Comparison of ENCODE assay signal across 7 cellular contexts in genomic region chr3:196056371-196056770, GRCh38. TPM values are rescaled to one million over a fixed set of nuclear protein-coding genes. Genes with fewer than 3 reads are reported as not detected.
DNase-seq lines count a peak whose midpoint lies in the region; ATAC-seq, FAIRE-seq and TF ChIP-seq lines count a peak whose summit lies in the region.
"Not testable (repeated sequence)": the region's sequence is repeated elsewhere in the genome, so short reads cannot be mapped to it uniquely, and the experiment has no call there.

No MANE protein-coding gene starts in this region.

- H4K91ac ChIP-seq in H9 (ENCODE audit: insufficient read length, low read depth, low read length), result not testable (repeated sequence)

- not testable (repeated sequence) for H3T11ph ChIP-seq in H9 (ENCODE audit: low read length)

- not testable (repeated sequence) for H4K20me1 ChIP-seq in H9 (ENCODE audit: control insufficient read depth, insufficient read depth, insufficient read length)
- H4K20me1 ChIP-seq in PC-9 (ENCODE audit: insufficient read depth) (peaks cover 31% of the 10 kb centered on the region), K562 (replicated peaks; ENCODE audit: control insufficient read depth, insufficient read depth, low read length) (peaks cover 44% of the 10 kb centered on the region; the same call in 1 of the 2 replicates)

- not testable (repeated sequence) for H3K9me3 ChIP-seq in H9 (ENCODE audit: control insufficient read depth, low read depth, low read length); PC-9 (ENCODE audit: insufficient read depth, low read depth); K562 (replicated peaks; ENCODE audit: control insufficient read depth, insufficient read depth, low read depth, low read length); lower lobe of right lung

- not testable (repeated sequence) for H3K27me3 ChIP-seq in H9 (ENCODE audit: insufficient read depth, low read length); PC-9 (ENCODE audit: insufficient read depth, low read depth); K562 (ENCODE audit: control insufficient read depth in 2 of 2, insufficient read depth in 2 of 2, low read length in 2 of 2); lower lobe of right lung (ENCODE audit: low read depth)

- not testable (repeated sequence) for H3K4me1 ChIP-seq in H9 (ENCODE audit: insufficient read depth, low read length); PC-9 (replicated peaks; ENCODE audit: insufficient read depth); K562 (replicated peaks in 1 of 2; ENCODE audit: control insufficient read depth in 2 of 2, insufficient read depth in 2 of 2, low read length in 2 of 2); lower lobe of right lung

- H3K4ac ChIP-seq in H9 (ENCODE audit: low read depth, low read length), result not testable (repeated sequence)

- H2BK20ac ChIP-seq in H9 (ENCODE audit: low read depth, low read length, poor library complexity, severe bottlenecking), result not testable (repeated sequence)

- POLR2A ChIA-PET in PC-9 (lab: Charles Lee; ENCODE audit: unreplicated experiment), result not testable (repeated sequence)
- POLR2A ChIA-PET in activated CD4-positive, alpha-beta T cell treated with anti-CD3 and anti-CD28 coated beads for 36 hours (lab: Charles Lee), result interaction anchor here (1.7 kb wide), 1 partner anchor 14 kb away, joined by 4 read pairs; no protein-coding TSS in a partner anchor
- POLR2A ChIA-PET in K562 (lab: Yijun Ruan, JAX), result interaction anchor here (1.3 to 3.1 kb wide), 8 partner anchors 9 to 138 kb away, joined by 4 to 18 read pairs (median 8); no protein-coding TSS in a partner anchor

- not testable (repeated sequence) for H4K5ac ChIP-seq in H9 (ENCODE audit: insufficient read length, low read depth, low read length)

- not testable (repeated sequence) for DNase-seq in H9; activated CD4-positive, alpha-beta T cell treated with anti-CD3 and anti-CD28 coated beads for 36 hours; activated T-helper 1 cell treated with anti-CD3 and anti-CD28 coated beads, Interleukin-12 subunit alpha, Interleukin-12 subunit beta, Interleukin-2, Interleukin-4 antibody, amounts not matched to agents 30 ng/mL and 10 ng/mL and 1 ng/mL, durations not matched to agents 14 hours and 24 hours and 36 hours (ENCODE audit: low spot score); K562 (ENCODE audit: extremely low read depth in 1 of 4, low spot score in 3 of 4); lower lobe of right lung; stimulated activated naive B cell treated with anti-CD40 and anti-IgM and Interleukin-4, amounts not matched to agents 10 μg/mL and 1 μg/mL and 100 μg/mL, for 72 hours
- DNase-seq in PC-9, result peak in 1 of 2 experiments; percentile 30

- H3K23me2 ChIP-seq in H9 (ENCODE audit: insufficient read length, low read depth, low read length, poor library complexity, severe bottlenecking), result not testable (repeated sequence)

- not testable (repeated sequence) for H3K14ac ChIP-seq in H9 (ENCODE audit: insufficient read depth, low read length)

- H2BK5ac ChIP-seq in H9 (ENCODE audit: insufficient read length, low read length), result not testable (repeated sequence)

- H3K36me3 Mint-ChIP-seq in H9 (ENCODE audit: insufficient read depth in 1 of 3, low read depth in 3 of 3), result peaks cover 63 to 94% (median 94%) of the 10 kb centered on the region in 3 experiments; a peak in 6 of 7 replicates
- H3K36me3 Mint-ChIP-seq in activated CD4-positive, alpha-beta T cell treated with anti-CD3 and anti-CD28 coated beads for 36 hours (ENCODE audit: low read depth), result peaks cover 82% of the 10 kb centered on the region
- peaks cover 60% of the 10 kb centered on the region for H3K36me3 Mint-ChIP-seq in activated T-helper 1 cell treated with anti-CD3 and anti-CD28 coated beads, Interleukin-12 subunit alpha, Interleukin-12 subunit beta, Interleukin-2, Interleukin-4 antibody, amounts not matched to agents 30 ng/mL and 10 ng/mL and 1 ng/mL, durations not matched to agents 14 hours and 24 hours and 36 hours (ENCODE audit: low read depth)
- peaks cover 38 to 55% of the 10 kb centered on the region in 2 donors for H3K36me3 Mint-ChIP-seq in stimulated activated naive B cell treated with anti-CD40 and anti-IgM and Interleukin-4, amounts not matched to agents 10 μg/mL and 1 μg/mL and 100 μg/mL, for 72 hours

- H3K23ac ChIP-seq in H9 (ENCODE audit: insufficient read length, low read depth, low read length), result not testable (repeated sequence)

- H3K27me3 Mint-ChIP-seq in H9 (ENCODE audit: low read depth); activated CD4-positive, alpha-beta T cell treated with anti-CD3 and anti-CD28 coated beads for 36 hours; activated T-helper 1 cell treated with anti-CD3 and anti-CD28 coated beads, Interleukin-12 subunit alpha, Interleukin-12 subunit beta, Interleukin-2, Interleukin-4 antibody, amounts not matched to agents 30 ng/mL and 10 ng/mL and 1 ng/mL, durations not matched to agents 14 hours and 24 hours and 36 hours (ENCODE audit: insufficient read depth); stimulated activated naive B cell treated with anti-CD40 and anti-IgM and Interleukin-4, amounts not matched to agents 10 μg/mL and 1 μg/mL and 100 μg/mL, for 72 hours: not testable (repeated sequence)

- intact Hi-C loops in PC-9 (cut with micrococcal nuclease; ENCODE audit: unreplicated experiment); activated CD4-positive, alpha-beta T cell treated with anti-CD3 and anti-CD28 coated beads for 36 hours (cut with DNase I, micrococcal nuclease); activated T-helper 1 cell treated with anti-CD3 and anti-CD28 coated beads, Interleukin-12 subunit alpha, Interleukin-12 subunit beta, Interleukin-2, Interleukin-4 antibody, amounts not matched to agents 30 ng/mL and 10 ng/mL and 1 ng/mL, durations not matched to agents 14 hours and 24 hours and 36 hours (cut with micrococcal nuclease); K562 (cut with micrococcal nuclease); lower lobe of right lung (cut with DNase I): not testable (repeated sequence)

- H3K56ac ChIP-seq in H9 (ENCODE audit: insufficient read length, low read depth, low read length), result not testable (repeated sequence)

- TF ChIP-seq CTCF in H9 (conservative IDR thresholded peaks at IDR 0.05); PC-9 (conservative IDR thresholded peaks at IDR 0.05); K562 (IDR thresholded peaks at IDR 0.05 in 2 of 3, conservative IDR thresholded peaks at IDR 0.05 in 1 of 3; ENCODE audit: insufficient read depth in 2 of 3, low read depth in 1 of 3, low read length in 3 of 3); lower lobe of right lung (IDR thresholded peaks at IDR 0.05): not testable (repeated sequence)

- not testable (repeated sequence) for H3K79me1 ChIP-seq in H9 (ENCODE audit: insufficient read depth, low read depth, low read length, poor library complexity, severe bottlenecking)

- not testable (repeated sequence) for H3K4me3 Mint-ChIP-seq in H9; activated CD4-positive, alpha-beta T cell treated with anti-CD3 and anti-CD28 coated beads for 36 hours; activated T-helper 1 cell treated with anti-CD3 and anti-CD28 coated beads, Interleukin-12 subunit alpha, Interleukin-12 subunit beta, Interleukin-2, Interleukin-4 antibody, amounts not matched to agents 30 ng/mL and 10 ng/mL and 1 ng/mL, durations not matched to agents 14 hours and 24 hours and 36 hours; stimulated activated naive B cell treated with anti-CD40 and anti-IgM and Interleukin-4, amounts not matched to agents 10 μg/mL and 1 μg/mL and 100 μg/mL, for 72 hours

- not testable (repeated sequence) for H3K79me2 ChIP-seq in H9 (ENCODE audit: insufficient read depth, low read length); PC-9 (ENCODE audit: low read depth)
- peaks cover 47% of the 10 kb centered on the region for H3K79me2 ChIP-seq in K562 (ENCODE audit: control insufficient read depth, insufficient read depth, low read length)

- H3K9me2 ChIP-seq in PC-9 (ENCODE audit: insufficient read depth), result not testable (repeated sequence)

- not testable (repeated sequence) for H4K8ac ChIP-seq in H9 (replicated peaks; ENCODE audit: insufficient read length, low read depth, low read length)

- H3K4me3 ChIP-seq in PC-9, K562, lower lobe of right lung: not testable (repeated sequence)

- WGBS in H9 (ENCODE audit: extremely low coverage, insufficient read length, low lambda C conversion rate), result no CpG with 5 or more reads among the region's 6 CpGs
- 96% methylated on average over 5 of the region's 6 CpGs for WGBS in K562 (ENCODE audit: insufficient coverage, low coverage, missing lambda C conversion rate)

- not testable (repeated sequence) for H3K9me1 ChIP-seq in K562 (ENCODE audit: control insufficient read depth, insufficient read depth, low read length)

- peaks cover 26 to 33% of the 10 kb centered on the region in 2 experiments for H3K4me1 Mint-ChIP-seq in H9
- not testable (repeated sequence) for H3K4me1 Mint-ChIP-seq in activated CD4-positive, alpha-beta T cell treated with anti-CD3 and anti-CD28 coated beads for 36 hours; stimulated activated naive B cell treated with anti-CD40 and anti-IgM and Interleukin-4, amounts not matched to agents 10 μg/mL and 1 μg/mL and 100 μg/mL, for 72 hours
- H3K4me1 Mint-ChIP-seq in activated T-helper 1 cell treated with anti-CD3 and anti-CD28 coated beads, Interleukin-12 subunit alpha, Interleukin-12 subunit beta, Interleukin-2, Interleukin-4 antibody, amounts not matched to agents 30 ng/mL and 10 ng/mL and 1 ng/mL, durations not matched to agents 14 hours and 24 hours and 36 hours (ENCODE audit: low read depth), result peaks cover 27% of the 10 kb centered on the region

- peak overlapping the region; percentile 17 for H3K27ac ChIP-seq in H9 (ENCODE audit: insufficient read length, low read depth, low read length)
- peak overlapping the region; percentile 41; the same call in 1 of the 2 replicates for H3K27ac ChIP-seq in PC-9
- peak overlapping the region; percentile 63; the same call in 1 of the 3 replicates for H3K27ac ChIP-seq in K562 (ENCODE audit: extremely low read depth, low read depth, low read length)
- H3K27ac ChIP-seq in lower lobe of right lung, result peak overlapping the region; percentile 21

- peaks cover 84% of the 10 kb centered on the region for H3K36me3 ChIP-seq in PC-9 (ENCODE audit: low read depth)
- peaks cover 97% of the 10 kb centered on the region for H3K36me3 ChIP-seq in K562 (ENCODE audit: control insufficient read depth, insufficient read depth, low read length)
- H3K36me3 ChIP-seq in lower lobe of right lung, result peaks cover 100% of the 10 kb centered on the region

- in situ Hi-C loops in K562 (cut with MboI), result not testable (repeated sequence)

- H3F3A ChIP-seq in PC-9 (ENCODE audit: insufficient read depth, low read depth), result peaks cover 91% of the 10 kb centered on the region

- not testable (repeated sequence) for H2BK120ac ChIP-seq in H9 (ENCODE audit: low read depth, low read length, poor library complexity, severe bottlenecking)

- H2BK12ac ChIP-seq in H9 (ENCODE audit: insufficient read length, low read depth, low read length), result not testable (repeated sequence)

- FAIRE-seq in K562 (lab: Jason Lieb, UNC), result not testable (repeated sequence)

- CTCF ChIA-PET in PC-9 (lab: Charles Lee), result interaction anchor here (1.0 kb wide), 1 partner anchor 17 kb away, joined by 5 read pairs; no protein-coding TSS in a partner anchor
- CTCF ChIA-PET in activated CD4-positive, alpha-beta T cell treated with anti-CD3 and anti-CD28 coated beads for 36 hours (lab: Charles Lee), result interaction anchor here (1.0 to 10.5 kb wide), 2 partner anchors 11 to 15 kb away, joined by 3 to 83 read pairs; no protein-coding TSS in a partner anchor
- CTCF ChIA-PET in K562 (lab: Yijun Ruan, JAX; ENCODE audit: low intra/inter-chr PET ratio), result not testable (repeated sequence)

- not testable (repeated sequence) for H2AFZ ChIP-seq in H9 (ENCODE audit: low read length); PC-9; K562 (ENCODE audit: low read depth, low read length)

- H3K27ac Mint-ChIP-seq in H9, result peak overlapping the region in 1 of 3 experiments; percentile 98; a peak in 3 of 7 replicates
- H3K27ac Mint-ChIP-seq in activated CD4-positive, alpha-beta T cell treated with anti-CD3 and anti-CD28 coated beads for 36 hours, result peak overlapping the region; percentile 13
- peak overlapping the region; percentile 12 for H3K27ac Mint-ChIP-seq in activated T-helper 1 cell treated with anti-CD3 and anti-CD28 coated beads, Interleukin-12 subunit alpha, Interleukin-12 subunit beta, Interleukin-2, Interleukin-4 antibody, amounts not matched to agents 30 ng/mL and 10 ng/mL and 1 ng/mL, durations not matched to agents 14 hours and 24 hours and 36 hours
- H3K27ac Mint-ChIP-seq in stimulated activated naive B cell treated with anti-CD40 and anti-IgM and Interleukin-4, amounts not matched to agents 10 μg/mL and 1 μg/mL and 100 μg/mL, for 72 hours, result peak overlapping the region; percentile 47

- ATAC-seq in activated CD4-positive, alpha-beta T cell treated with anti-CD3 and anti-CD28 coated beads for 36 hours; K562; lower lobe of right lung; stimulated activated naive B cell treated with anti-CD40 and anti-IgM and Interleukin-4, amounts not matched to agents 10 μg/mL and 1 μg/mL and 100 μg/mL, for 72 hours (replicated peaks): not testable (repeated sequence)

- peak; percentile 58 for TF ChIP-seq POLR2A in K562 (conservative IDR thresholded peaks at IDR 0.05)

- not testable (repeated sequence) for H2AK5ac ChIP-seq in H9 (ENCODE audit: insufficient read length, low read length)

- not testable (repeated sequence) for H3K18ac ChIP-seq in H9 (ENCODE audit: insufficient read length, low read depth, low read length)

- not testable (repeated sequence) for TF ChIP-seq EP300 in K562 (IDR thresholded peaks at IDR 0.05; ENCODE audit: low read length)

- BruUV-seq in PC-9 (replicated peaks; lab: Mats Ljungman, UMichigan); K562 (replicated peaks; lab: Mats Ljungman, UMichigan): not testable (repeated sequence)

- not testable (repeated sequence) for H3K9me3 Mint-ChIP-seq in H9; activated CD4-positive, alpha-beta T cell treated with anti-CD3 and anti-CD28 coated beads for 36 hours (ENCODE audit: low read depth); activated T-helper 1 cell treated with anti-CD3 and anti-CD28 coated beads, Interleukin-12 subunit alpha, Interleukin-12 subunit beta, Interleukin-2, Interleukin-4 antibody, amounts not matched to agents 30 ng/mL and 10 ng/mL and 1 ng/mL, durations not matched to agents 14 hours and 24 hours and 36 hours; stimulated activated naive B cell treated with anti-CD40 and anti-IgM and Interleukin-4, amounts not matched to agents 10 μg/mL and 1 μg/mL and 100 μg/mL, for 72 hours

- TF ChIP-seq RAD21 in K562 (CRISPR knock-in tag; conservative IDR thresholded peaks at IDR 0.05 in 1 of 2, IDR thresholded peaks at IDR 0.05 in 1 of 2), result not testable (repeated sequence)

- H3K9ac ChIP-seq in H9 (ENCODE audit: extremely low read depth, insufficient read length, low read length); K562 (ENCODE audit: insufficient read depth in 1 of 2, low read depth in 2 of 2, low read length in 2 of 2): not testable (repeated sequence)

- not testable (repeated sequence) for H3K4me2 ChIP-seq in H9 (ENCODE audit: insufficient read depth, insufficient read length, low read length); PC-9; K562 (ENCODE audit: insufficient read depth, low read length)

- not testable (repeated sequence) for H2BK15ac ChIP-seq in H9 (ENCODE audit: low read depth, low read length)

RNA-seq across cellular contexts. Expression of gene TFRC, which starts 25.5 kb away (rescaled TPM):
- total RNA-seq in H9 (2021) (131 and 135 TPM in 2 replicates), PC-9 (2021) (134 and 195 TPM in 2 replicates), K562 (2014; rRNA removed) (303 and 478 TPM in 2 replicates), K562 (2014; rRNA removed; fragmentation: Illumina TruSeq; extraction: Trizol) (468 and 534 TPM in 2 replicates), K562 (2015; rRNA removed; fragmentation: Illumina TruSeq; extraction: Trizol) (310 and 332 TPM in 2 replicates), K562 (2021) (450 and 470 TPM in 2 replicates), lower lobe of right lung (478 TPM)
- total RNA-seq in activated CD4-positive, alpha-beta T cell treated with anti-CD3 and anti-CD28 coated beads for 36 hours, result 100 to 1,000 TPM; 373 to 520 TPM
- 791 TPM in 2 replicates for total RNA-seq in activated T-helper 1 cell treated with anti-CD3 and anti-CD28 coated beads, Interleukin-12 subunit alpha, Interleukin-12 subunit beta, Interleukin-2, Interleukin-4 antibody, amounts not matched to agents 30 ng/mL and 10 ng/mL and 1 ng/mL, durations not matched to agents 14 hours and 24 hours and 36 hours
- 1,487 and 3,369 TPM in 2 replicates for total RNA-seq in K562 (2011; cell fraction: chromatin; rRNA removed; ENCODE audit: low replicate concordance)
- total RNA-seq in K562 (2011; cell fraction: nucleolus; rRNA removed), result 1,103 and 1,251 TPM in 2 replicates
- 1,578 and 1,589 TPM in 2 replicates for total RNA-seq in K562 (2011; cell fraction: nucleoplasm; rRNA removed)
- polyA plus RNA-seq in K562 (2011; rRNA removed) (521 and 679 TPM in 2 replicates), K562 (2014; fragmentation: Illumina TruSeq; extraction: Trizol) (239 and 256 TPM in 2 replicates), K562 (2014; fragmentation: Nextera tagmentation; extraction: Ambion mirVana) (100 to 1,000 TPM; 149 to 308 TPM), K562 (2014; rRNA removed) (241 and 268 TPM in 2 replicates)
- 104 and 238 TPM in 2 replicates for polyA plus RNA-seq in K562 (2011; cell fraction: cytosol; rRNA removed)
- 454 and 755 TPM in 2 replicates for polyA plus RNA-seq in K562 (2011; cell fraction: nucleus; rRNA removed)
- polyA plus RNA-seq in K562 (2012), result 166 and 406 TPM in 2 replicates
- 2,244 and 2,897 TPM in 2 replicates for polyA minus RNA-seq in K562 (2011; rRNA and poly(A)+ RNA removed)
- 425 and 493 TPM in 2 replicates for polyA minus RNA-seq in K562 (2011; cell fraction: cytosol; rRNA and poly(A)+ RNA removed)
- polyA minus RNA-seq in K562 (2011; cell fraction: nucleus; rRNA and poly(A)+ RNA removed), result 581 and 964 TPM in 2 replicates
